In genomic region chr4:4481394-4482000, GRCh38 we compare ENCODE assay signal across 15 cellular contexts.
DNase-seq lines count a peak whose midpoint lies in the region; ATAC-seq and TF ChIP-seq lines count a peak whose summit lies in the region.
"Had no signal": no experiment of that assay in that cellular context is flagged by ENCODE, and none has a peak within 500 bp of the region (broad histone marks: within the 10 kb centered on the region; RNA-seq: fewer than 3 reads in every experiment).

No MANE protein-coding gene starts in this region.

- no peak overlapping the region for H3K9ac ChIP-seq in IMR-90 (ENCODE audit: low read depth, low read length)
- H3K9ac ChIP-seq: BLaER1 had no signal

- H3K9me1 ChIP-seq in IMR-90 (ENCODE audit: insufficient read depth, low read length) = peaks cover 5% of the 10 kb centered on the region; the same call in 1 of the 2 replicates

- no peak overlapping the region for H3K56ac ChIP-seq in IMR-90 (ENCODE audit: extremely low read depth, insufficient read depth, low read length)

- H4K5ac ChIP-seq in IMR-90 (ENCODE audit: low read depth, low read length) = no peak overlapping the region

- H3K4ac ChIP-seq in IMR-90 (ENCODE audit: low read depth, low read length) = no peak overlapping the region

- ATAC-seq in IMR-90 (ENCODE audit: low read depth) (peak; percentile 25; the same call in 1 of the 2 replicates), GM21526 (IDR thresholded peaks at IDR 0.05; ENCODE audit: low FRiP score, unreplicated experiment) (no peak), HG02571 (IDR thresholded peaks at IDR 0.05; ENCODE audit: unreplicated experiment) (no peak)
- ATAC-seq: activated CD4-positive, alpha-beta T cell treated with anti-CD3 and anti-CD28 coated beads for 36 hours; esophagus mucosa; mucosa of descending colon had no signal

- no peak for TF ChIP-seq POLR2A in IMR-90 (IDR thresholded peaks at IDR 0.05; ENCODE audit: low read depth, low read length)

- H2BK20ac ChIP-seq in IMR-90 (ENCODE audit: low read depth, low read length) = no peak overlapping the region

- dilution Hi-C loops in IMR-90 (cut with HindIII; ENCODE audit: low sequenced_read_pairs, unreplicated experiment) = no loop called here

- no peak for DNase-seq in IMR-90
- DNase-seq in astrocyte of the spinal cord (ENCODE audit: low read depth, low spot score) = peak; percentile 32
- DNase-seq in substantia nigra (lab: John Stamatoyannopoulos, UW) = peak in 9 of 49 donors; percentile 25 to 65 (median 30)
- no peak for DNase-seq in NCI-H2029 treated with DMSO at 0.1 percent for 48 hours (lab: John Stamatoyannopoulos, UW)
- DNase-seq: activated CD4-positive, alpha-beta T cell treated with anti-CD3 and anti-CD28 coated beads for 36 hours; aorta; GDM1; mucosa of descending colon; NCI-H2029; spleen had no signal

- no peak overlapping the region for H4K91ac ChIP-seq in IMR-90 (ENCODE audit: insufficient read depth, low read depth, low read length)

- H3K27ac ChIP-seq in IMR-90 (ENCODE audit: insufficient read depth, low read length) (no peak overlapping the region), mesodermal cell (ENCODE audit: low read depth, low read length, severe bottlenecking) (peak overlapping the region; percentile 87), substantia nigra (ENCODE audit: low read depth, low read length, poor library complexity, severe bottlenecking) (peak overlapping the region; percentile 90)
- H3K27ac ChIP-seq: BLaER1, spleen had no signal

- no peaks in the 10 kb centered on the region for H3K27me3 ChIP-seq in IMR-90 (ENCODE audit: control insufficient read depth, insufficient read depth, low read length)
- H3K27me3 ChIP-seq: BLaER1, spleen had no signal

- H3K18ac ChIP-seq in IMR-90 (ENCODE audit: low read depth, low read length) = no peak overlapping the region

- intact Hi-C loops in IMR-90 (cut with micrococcal nuclease) = loop anchor here (2.0 kb wide), 1 partner anchor 509 kb away; no protein-coding TSS in a partner anchor

- H2AFZ ChIP-seq in IMR-90 (replicated peaks; ENCODE audit: low read length, poor library complexity) = no peak overlapping the region

- no peak for TF ChIP-seq RAD21 in IMR-90 (IDR thresholded peaks at IDR 0.05; ENCODE audit: low read length)

- no peak overlapping the region for H3K14ac ChIP-seq in IMR-90 (replicated peaks; ENCODE audit: low read depth, low read length)

- H2BK120ac ChIP-seq in IMR-90 (ENCODE audit: low read depth, low read length) = no peak overlapping the region

- TF ChIP-seq CTCF in IMR-90 (conservative IDR thresholded peaks at IDR 0.05; ENCODE audit: low read depth, low read length) (no peak), astrocyte of the spinal cord (IDR thresholded peaks at IDR 0.05; ENCODE audit: low read depth, low read length) (no peak)

- no peak overlapping the region for H2AK9ac ChIP-seq in IMR-90 (replicated peaks; ENCODE audit: low read depth, low read length, poor library complexity)

- H3K4me1 ChIP-seq in IMR-90 (ENCODE audit: control insufficient read depth, insufficient read depth, low read length) (peaks cover 13% of the 10 kb centered on the region), mesodermal cell (ENCODE audit: control insufficient read depth, insufficient read depth, low read length, poor library complexity, severe bottlenecking) (peaks cover 10% of the 10 kb centered on the region)

- peaks cover 36 to 60% of the 10 kb centered on the region in 2 experiments for H3K79me1 ChIP-seq in IMR-90 (ENCODE audit: low read depth in 1 of 2, low read length in 2 of 2)

- H3K9me3 ChIP-seq in IMR-90 (ENCODE audit: control insufficient read depth, insufficient read depth, low read length) (no peaks in the 10 kb centered on the region), mesodermal cell (ENCODE audit: control insufficient read depth, low read length) (no peaks in the 10 kb centered on the region)
- H3K9me3 ChIP-seq: BLaER1, mucosa of descending colon, spleen had no signal

- CTCF ChIA-PET in IMR-90 (lab: Yijun Ruan, JAX) = interaction anchor here (0.8 to 1.7 kb wide), 5 partner anchors 9 to 398 kb away, joined by 3 to 4 read pairs (median 3); no protein-coding TSS in a partner anchor

- no peak overlapping the region for H2AK5ac ChIP-seq in IMR-90 (ENCODE audit: low read depth, low read length)

- POLR2A ChIA-PET in IMR-90 (lab: Charles Lee; ENCODE audit: unreplicated experiment) = no interaction called here

- in situ Hi-C loops in IMR-90 (cut with MboI; ENCODE audit: low sequenced_read_pairs) (loop anchor here (10.0 kb wide), 1 partner anchor 513 kb away; no protein-coding TSS in a partner anchor), astrocyte of the spinal cord (cut with HindIII; ENCODE audit: low sequenced_read_pairs) (no loop called here)

- WGBS in IMR-90 (ENCODE audit: extremely low coverage in 2 of 2, insufficient read length in 1 of 2), 2 experiments = 43% methylated on average over 1 of the region's 3 CpGs; no CpG with 5 or more reads in 1 of the 2 experiments
- WGBS in mesodermal cell (ENCODE audit: insufficient coverage in 2 of 2), 2 experiments = 67% methylated on average over 3 of the region's 3 CpGs

- H3K4me3 ChIP-seq in IMR-90 (ENCODE audit: insufficient read depth, low read depth, low read length) (no peak overlapping the region), astrocyte of the spinal cord (ENCODE audit: low read depth, low read length) (no peak overlapping the region), mesodermal cell (ENCODE audit: extremely low read depth, insufficient read depth, low read length, poor library complexity, severe bottlenecking) (no peak overlapping the region)
- H3K4me3 ChIP-seq: BLaER1, mucosa of descending colon, spleen had no signal

- H3K4me2 ChIP-seq in IMR-90 (ENCODE audit: low read depth, low read length) = no peak overlapping the region
- H3K4me2 ChIP-seq: BLaER1 had no signal

- H3K36me3 ChIP-seq in IMR-90 (ENCODE audit: control insufficient read depth, insufficient read depth, low read length) (no peaks in the 10 kb centered on the region), mesodermal cell (ENCODE audit: control insufficient read depth, insufficient read depth, low read length) (peaks cover 4% of the 10 kb centered on the region)

- H4K8ac ChIP-seq in IMR-90 (ENCODE audit: low read depth in 2 of 2, low read length in 2 of 2) = no peak overlapping the region

- H2BK5ac ChIP-seq in IMR-90 (ENCODE audit: low read depth, low read length, poor library complexity, severe bottlenecking) = no peak overlapping the region

- peaks cover 27% of the 10 kb centered on the region for H4K20me1 ChIP-seq in IMR-90 (ENCODE audit: insufficient read depth, low read length)

- no peak overlapping the region for H2BK15ac ChIP-seq in IMR-90 (ENCODE audit: low read depth, low read length)

- BruUV-seq in IMR-90 (replicated peaks; lab: Mats Ljungman, UMichigan) = no TSS peak

- no peak overlapping the region for H3K23ac ChIP-seq in IMR-90 (ENCODE audit: low read depth, low read length)

TF ChIP-seq in IMR-90, 13 proteins besides CTCF, POLR2A, EP300 and RAD21:
- TF ChIP-seq ELK1 (IDR thresholded peaks at IDR 0.05; ENCODE audit: borderline replicate concordance, low read depth, low read length) (no peak), RCOR1 (IDR thresholded peaks at IDR 0.05; ENCODE audit: insufficient replicate concordance, low read length) (no peak), CEBPB (IDR thresholded peaks at IDR 0.05; ENCODE audit: low read depth, low read length) (no peak), MAZ (IDR thresholded peaks at IDR 0.05; ENCODE audit: borderline replicate concordance, low read depth, low read length) (no peak), NFE2L2 (IDR thresholded peaks at IDR 0.05; ENCODE audit: low read depth, low read length) (no peak), MAFK (IDR thresholded peaks at IDR 0.05; ENCODE audit: low read depth, low read length) (no peak), SMC3 (IDR thresholded peaks at IDR 0.05; ENCODE audit: low read depth, low read length) (no peak), USF2 (IDR thresholded peaks at IDR 0.05; ENCODE audit: low read depth, low read length) (no peak), CHD1 (IDR thresholded peaks at IDR 0.05; ENCODE audit: low read depth, low read length) (no peak), FOS (IDR thresholded peaks at IDR 0.05; ENCODE audit: low read depth, low read length) (no peak), MXI1 (IDR thresholded peaks at IDR 0.05; ENCODE audit: borderline replicate concordance, low read depth, low read length) (no peak), RFX5 (IDR thresholded peaks at IDR 0.05; ENCODE audit: low read depth, low read length) (no peak), BHLHE40 (IDR thresholded peaks at IDR 0.05; ENCODE audit: low read depth, low read length) (no peak)
TF ChIP-seq in IMR-90: peak in this region for 0.
